ENCODE assay signal across 9 cellular contexts in genomic region chr1:84272401-84272800, GRCh38. TPM values are rescaled to one million over a fixed set of nuclear protein-coding genes. Genes with fewer than 3 reads are reported as not detected.
DNase-seq lines count a peak whose midpoint lies in the region; ATAC-seq and FAIRE-seq lines count a peak whose summit lies in the region.
"Had no signal": no experiment of that assay in that cellular context is flagged by ENCODE, and none has a peak within 500 bp of the region (broad histone marks: within the 10 kb centered on the region; RNA-seq: fewer than 3 reads in every experiment).

No MANE protein-coding gene starts in this region.

- H3K9me3 ChIP-seq in esophagus (ENCODE audit: control insufficient read depth in 2 of 2, insufficient read depth in 1 of 2, low read depth in 1 of 2, low read length in 1 of 2) (no peaks in the 10 kb centered on the region), small intestine (ENCODE audit: control insufficient read depth, low read depth) (no peaks in the 10 kb centered on the region)

- DNase-seq in HT-29 (ENCODE audit: low spot score), result peak; percentile 84
- DNase-seq in NCI-H69 (lab: John Stamatoyannopoulos, UW), result peak; percentile 89
- peak; percentile 94 for DNase-seq in small intestine
- DNase-seq in activated effector memory CD4-positive, alpha-beta T cell treated with Interleukin-2 at 50 U/mL for 16 hours, result no peak
- DNase-seq in Right ventricle myocardium inferior (ENCODE audit: missing footprints), result no peak
- DNase-seq: CD4-positive, alpha-beta memory T cell had no signal

- intact Hi-C loops in Right ventricle myocardium inferior (cut with DNase I), result no loop called here

- H3K36me3 ChIP-seq in esophagus (ENCODE audit: control insufficient read depth in 2 of 2, insufficient read depth in 2 of 2, low read length in 1 of 2) (no peaks in the 10 kb centered on the region), small intestine (ENCODE audit: control insufficient read depth in 2 of 2, insufficient read depth in 2 of 2, low read length in 2 of 2) (no peaks in the 10 kb centered on the region)

- ATAC-seq in HG03432 (IDR thresholded peaks at IDR 0.05; ENCODE audit: unreplicated experiment) (no peak), GM18867 (IDR thresholded peaks at IDR 0.05; ENCODE audit: unreplicated experiment) (no peak), Right ventricle myocardium inferior (no peak)

- no peak overlapping the region for H3K4me3 ChIP-seq in esophagus (ENCODE audit: low read depth in 1 of 2, low read length in 2 of 2)
- H3K4me3 ChIP-seq in small intestine (ENCODE audit: low read depth in 1 of 2, low read length in 2 of 2), result no peak overlapping the region

- 54 to 66% methylated on average over 1 of the region's 1 CpG for WGBS in esophagus, 2 donors
- WGBS in small intestine, 3 donors, result 3 to 67% (median 18%) methylated on average over 1 of the region's 1 CpG

- FAIRE-seq in small intestine (lab: Jason Lieb, UNC), result peak; percentile 5

- H3K27ac ChIP-seq in esophagus (ENCODE audit: low read depth in 2 of 2, low read length in 1 of 2) (peak overlapping the region; percentile 13 to 58), small intestine (ENCODE audit: low read depth in 1 of 2, low read length in 1 of 2) (peak overlapping the region; percentile 52 to 64)

- H3K27me3 ChIP-seq in esophagus (ENCODE audit: control insufficient read depth in 1 of 2, insufficient read depth in 2 of 2, low read length in 2 of 2), result no peaks in the 10 kb centered on the region
- H3K27me3 ChIP-seq in small intestine (ENCODE audit: control insufficient read depth in 2 of 2, insufficient read depth in 2 of 2, low read length in 2 of 2), result no peaks in the 10 kb centered on the region

- peaks cover 0 to 3% of the 10 kb centered on the region in 2 donors for H3K4me1 ChIP-seq in esophagus (ENCODE audit: control insufficient read depth in 2 of 2, insufficient read depth in 2 of 2, low read length in 1 of 2)
- H3K4me1 ChIP-seq in small intestine (ENCODE audit: control insufficient read depth in 2 of 2, insufficient read depth in 1 of 2, low read depth in 1 of 2, low read length in 1 of 2), result peaks cover 5 to 9% of the 10 kb centered on the region in 2 donors

RNA-seq across cellular contexts. Expression of gene SAMD13, which starts 29.1 kb away (rescaled TPM):
- 0.43 and 0.60 TPM in 2 replicates for total RNA-seq in HT-29 (2014; rRNA removed; shearing (Covaris generic))
- polyA plus RNA-seq in esophagus, result under 1 TPM; 0.45 to 0.59 TPM
- 1 to 10 TPM; 2.2 to 5.0 (median 4.3) TPM for polyA plus RNA-seq in small intestine
- total RNA-seq in Right ventricle myocardium inferior, result 1.5 TPM
- total RNA-seq: CD4-positive, alpha-beta memory T cell had no signal

Comparison
In these comparisons a context has a peak if more than half of its experiments do, and no peak if none do; other contexts are left out.
1. DNase-seq: peak in HT-29 (single experiment), NCI-H69 (single experiment) and small intestine (single experiment); none in activated effector memory CD4-positive, alpha-beta T cell treated with Interleukin-2 at 50 U/mL for 16 hours (single experiment) and Right ventricle myocardium inferior (single experiment).